In the genomic region with DNA sequence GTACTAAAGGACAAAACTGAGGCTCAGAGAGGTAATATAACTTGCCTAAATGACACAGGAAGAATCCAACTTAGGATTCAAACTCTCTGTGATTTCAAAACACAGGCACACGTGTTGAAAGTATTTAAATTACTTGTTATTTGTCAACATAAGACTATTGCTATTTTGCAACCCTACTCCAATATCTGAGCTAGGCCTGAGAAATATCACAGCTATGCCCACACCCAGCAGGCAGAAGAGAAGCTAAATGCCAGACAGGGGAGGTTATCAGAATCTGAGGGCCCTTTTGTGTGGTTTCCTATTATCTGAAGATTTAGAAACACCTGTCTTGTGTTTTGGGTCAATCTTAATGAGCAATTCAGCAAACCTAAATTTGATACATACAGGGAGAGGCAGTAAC, we compare ENCODE assay signal across 1 cellular context.
TF ChIP-seq lines count a peak whose summit lies in the region.

No MANE protein-coding gene starts in this region.

TF ChIP-seq in HepG2, 621 proteins besides CTCF, POLR2A, EP300 and RAD21 (continued from another document):
- no peak for TF ChIP-seq RERE (CRISPR knock-in tag; IDR thresholded peaks at IDR 0.05; ENCODE audit: low read depth)
- no peak for TF ChIP-seq ZFP41 (CRISPR knock-in tag; IDR thresholded peaks at IDR 0.05; ENCODE audit: borderline replicate concordance)
- TF ChIP-seq, protein P1, sequence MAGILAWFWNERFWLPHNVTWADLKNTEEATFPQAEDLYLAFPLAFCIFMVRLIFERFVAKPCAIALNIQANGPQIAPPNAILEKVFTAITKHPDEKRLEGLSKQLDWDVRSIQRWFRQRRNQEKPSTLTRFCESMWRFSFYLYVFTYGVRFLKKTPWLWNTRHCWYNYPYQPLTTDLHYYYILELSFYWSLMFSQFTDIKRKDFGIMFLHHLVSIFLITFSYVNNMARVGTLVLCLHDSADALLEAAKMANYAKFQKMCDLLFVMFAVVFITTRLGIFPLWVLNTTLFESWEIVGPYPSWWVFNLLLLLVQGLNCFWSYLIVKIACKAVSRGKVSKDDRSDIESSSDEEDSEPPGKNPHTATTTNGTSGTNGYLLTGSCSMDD (CRISPR knock-in tag; IDR thresholded peaks at IDR 0.05) = no peak
